In the genomic region with DNA sequence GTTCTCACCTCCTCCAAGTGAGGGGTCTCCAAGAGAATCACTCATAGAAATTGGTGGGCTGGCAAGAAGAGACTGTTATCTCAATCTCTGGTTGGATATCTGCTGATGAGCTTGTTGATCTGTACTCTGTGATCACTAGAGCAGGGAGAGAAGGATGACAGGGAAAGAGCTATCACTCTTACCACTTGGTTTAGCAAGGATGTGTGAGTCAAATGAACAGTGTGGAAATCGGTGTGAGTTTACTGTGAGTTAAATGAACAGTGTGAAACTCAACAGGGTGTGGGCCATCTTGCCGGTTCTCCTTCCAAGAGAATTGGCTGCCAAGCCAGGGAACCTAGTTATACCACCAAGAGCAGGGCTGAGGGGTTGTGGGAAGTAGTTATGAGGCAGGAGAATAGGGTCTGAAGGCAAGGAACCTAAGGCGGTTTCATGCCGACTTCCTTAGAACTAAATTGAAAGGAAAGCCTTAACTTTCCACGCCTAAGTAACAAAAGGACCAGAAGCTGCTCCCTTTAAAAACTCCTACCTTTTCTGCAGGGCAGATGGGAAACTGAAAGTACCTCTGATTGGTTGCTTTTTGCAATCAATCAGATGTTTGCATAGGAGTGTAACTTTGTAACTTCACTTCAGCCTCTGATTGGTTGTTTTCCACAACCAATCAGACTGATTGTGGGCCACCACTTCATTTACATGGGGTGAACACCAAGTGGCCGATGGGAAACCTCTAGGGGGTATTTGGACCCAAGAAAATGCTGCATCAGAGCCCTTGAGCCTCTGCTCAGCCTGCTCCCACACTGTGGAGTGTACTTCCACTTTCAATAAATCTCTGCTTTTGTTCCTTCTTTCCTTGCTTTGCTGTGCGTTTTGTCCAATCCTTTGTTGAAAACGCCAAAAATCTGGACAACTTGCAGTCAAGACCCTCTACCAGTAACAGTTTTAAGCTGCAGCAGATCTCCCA, we compare ENCODE assay signal across 10 cellular contexts. TPM values are rescaled to one million over a fixed set of nuclear protein-coding genes. Genes with fewer than 3 reads are reported as not detected.
DNase-seq lines count a peak whose midpoint lies in the region; ATAC-seq and TF ChIP-seq lines count a peak whose summit lies in the region.
"Had no signal": no experiment of that assay in that cellular context is flagged by ENCODE, and none has a peak within 500 bp of the region (broad histone marks: within the 10 kb centered on the region; RNA-seq: fewer than 3 reads in every experiment).

No MANE protein-coding gene starts in this region.

- H2AFZ ChIP-seq in Loucy (ENCODE audit: low read length) = no peak overlapping the region
- H2AFZ ChIP-seq in osteoblast (ENCODE audit: low read length) = peak overlapping the region; percentile 47

- H3K79me2 ChIP-seq in Loucy (ENCODE audit: insufficient read depth, low read length) (no peaks in the 10 kb centered on the region), osteoblast (ENCODE audit: insufficient read depth, low read length) (no peaks in the 10 kb centered on the region)

- H3K27me3 ChIP-seq in CD4-positive, CD25-positive, alpha-beta regulatory T cell (ENCODE audit: control insufficient read depth, insufficient read depth, low read length) = no peaks in the 10 kb centered on the region
- no peaks in the 10 kb centered on the region for H3K27me3 ChIP-seq in Loucy (ENCODE audit: insufficient read depth, low read length, poor library complexity, severe bottlenecking)
- no peaks in the 10 kb centered on the region for H3K27me3 ChIP-seq in osteoblast (ENCODE audit: insufficient read depth, low read length)
- H3K27me3 ChIP-seq in WERI-Rb-1 (ENCODE audit: insufficient read depth, low read depth, severe bottlenecking) = peaks cover 100% of the 10 kb centered on the region
- H3K27me3 ChIP-seq: pancreas had no signal

- peak overlapping the region in 2 of 4 donors; percentile 30 to 53 for H3K4me3 Mint-ChIP-seq in CD4-positive, CD25-positive, alpha-beta regulatory T cell
- H3K4me3 Mint-ChIP-seq: activated CD8-positive, alpha-beta T cell treated with anti-CD3 and anti-CD28 coated beads, Interleukin-2, amount 10 ng/mL, durations not matched to agents 7 days and 5 days had no signal

- H4K20me1 ChIP-seq in Loucy (ENCODE audit: insufficient read depth, low read length, poor library complexity, severe bottlenecking) = no peaks in the 10 kb centered on the region
- H4K20me1 ChIP-seq in osteoblast (ENCODE audit: insufficient read depth, low read length) = no peaks in the 10 kb centered on the region

- H3K27me3 Mint-ChIP-seq in CD4-positive, CD25-positive, alpha-beta regulatory T cell = peaks cover 8% of the 10 kb centered on the region

- H3K4me2 ChIP-seq in Loucy (ENCODE audit: low read depth, low read length, poor library complexity, severe bottlenecking) (peak overlapping the region; percentile 16), osteoblast (ENCODE audit: insufficient read depth, low read length) (no peak overlapping the region)

- peaks cover 0 to 1% (median 0%) of the 10 kb centered on the region in 7 donors for H3K9me3 Mint-ChIP-seq in CD4-positive, CD25-positive, alpha-beta regulatory T cell

- H3K9ac ChIP-seq in Loucy (ENCODE audit: low read depth, low read length, poor library complexity, severe bottlenecking) = no peak overlapping the region

- no peaks in the 10 kb centered on the region for H3K9me3 ChIP-seq in CD4-positive, CD25-positive, alpha-beta regulatory T cell (ENCODE audit: control insufficient read depth in 2 of 2, low read length in 2 of 2)
- H3K9me3 ChIP-seq in Loucy (ENCODE audit: insufficient read depth, low read depth, low read length) (no peaks in the 10 kb centered on the region), osteoblast (ENCODE audit: low read depth, low read length) (no peaks in the 10 kb centered on the region), WERI-Rb-1 (ENCODE audit: severe bottlenecking) (peaks cover 25% of the 10 kb centered on the region)
- H3K9me3 ChIP-seq: pancreas had no signal

- no peaks in the 10 kb centered on the region for H3F3A ChIP-seq in Loucy (ENCODE audit: low read depth)

- TF ChIP-seq CTCF in Loucy (conservative IDR thresholded peaks at IDR 0.05; ENCODE audit: low read length) = no peak
- no peak for TF ChIP-seq CTCF in coronary artery (IDR thresholded peaks at IDR 0.05)
- TF ChIP-seq CTCF in osteoblast (IDR thresholded peaks at IDR 0.05; ENCODE audit: extremely low read depth, low read depth, low read length) = no peak
- no peak for TF ChIP-seq CTCF in WERI-Rb-1 (IDR thresholded peaks at IDR 0.05; ENCODE audit: low read depth, low read length)

- H3K36me3 ChIP-seq in CD4-positive, CD25-positive, alpha-beta regulatory T cell (ENCODE audit: control insufficient read depth, insufficient read depth, low read length) = no peaks in the 10 kb centered on the region
- H3K36me3 ChIP-seq in Loucy (ENCODE audit: insufficient read depth, low read length) (no peaks in the 10 kb centered on the region), osteoblast (ENCODE audit: insufficient read depth, low read length) (no peaks in the 10 kb centered on the region), WERI-Rb-1 (no peaks in the 10 kb centered on the region)
- H3K36me3 ChIP-seq: pancreas had no signal

- H3K4me1 ChIP-seq in CD4-positive, CD25-positive, alpha-beta regulatory T cell (ENCODE audit: control insufficient read depth, insufficient read depth, low read length, poor library complexity, severe bottlenecking) = peaks cover 8% of the 10 kb centered on the region
- H3K4me1 ChIP-seq in Loucy (ENCODE audit: insufficient read depth, low read length, poor library complexity, severe bottlenecking) = no peaks in the 10 kb centered on the region
- H3K4me1 ChIP-seq in osteoblast (ENCODE audit: insufficient read depth, low read length) = peaks cover 13% of the 10 kb centered on the region

- H3K4me3 ChIP-seq in CD4-positive, CD25-positive, alpha-beta regulatory T cell (ENCODE audit: low read depth, low read length) = peak overlapping the region; percentile 13
- H3K4me3 ChIP-seq in Loucy (ENCODE audit: low read length, poor library complexity, severe bottlenecking) (no peak overlapping the region), coronary artery (peak overlapping the region; percentile 23), osteoblast (ENCODE audit: insufficient read depth, low read length) (no peak overlapping the region), WERI-Rb-1 (ENCODE audit: low read depth, low read length) (no peak overlapping the region)
- H3K4me3 ChIP-seq: pancreas had no signal

- H3K36me3 Mint-ChIP-seq in CD4-positive, CD25-positive, alpha-beta regulatory T cell = no peaks in the 10 kb centered on the region

- no peak for DNase-seq in CD4-positive, CD25-positive, alpha-beta regulatory T cell
- DNase-seq in coronary artery (ENCODE audit: low spot score) (no peak), osteoblast (ENCODE audit: insufficient read length, low spot score, missing footprints) (no peak), NCI-H2227 treated with DMSO at 0.1 percent for 48 hours (lab: John Stamatoyannopoulos, UW) (no peak), WERI-Rb-1 (no peak)
- DNase-seq: activated CD8-positive, alpha-beta T cell treated with anti-CD3 and anti-CD28 coated beads, Interleukin-2, amount 10 ng/mL, durations not matched to agents 7 days and 5 days; NK-92 treated with Interleukin-12 subunit alpha and Interleukin-12 subunit beta, amount 100 ng/mL, for 24 hours; pancreas had no signal

- H3K27ac Mint-ChIP-seq in CD4-positive, CD25-positive, alpha-beta regulatory T cell = peak overlapping the region in 1 of 3 donors; percentile 37
- H3K27ac Mint-ChIP-seq: activated CD8-positive, alpha-beta T cell treated with anti-CD3 and anti-CD28 coated beads, Interleukin-2, amount 10 ng/mL, durations not matched to agents 7 days and 5 days had no signal

- peaks cover 9 to 33% (median 15%) of the 10 kb centered on the region in 4 donors for H3K4me1 Mint-ChIP-seq in CD4-positive, CD25-positive, alpha-beta regulatory T cell

- no peaks in the 10 kb centered on the region for H3K9me2 ChIP-seq in Loucy (replicated peaks; ENCODE audit: low read depth, low read length)

- H3K27ac ChIP-seq in CD4-positive, CD25-positive, alpha-beta regulatory T cell (ENCODE audit: insufficient read depth, low read length, poor library complexity, severe bottlenecking) = no peak overlapping the region
- peak overlapping the region in 1 of 2 donors; percentile 80 for H3K27ac ChIP-seq in coronary artery
- no peak overlapping the region for H3K27ac ChIP-seq in osteoblast (ENCODE audit: low read depth, low read length)
- no peak overlapping the region for H3K27ac ChIP-seq in WERI-Rb-1

- no peak for ATAC-seq in CD4-positive, CD25-positive, alpha-beta regulatory T cell (ENCODE audit: low read depth in 2 of 2)
- no peak for ATAC-seq in GM21529 (IDR thresholded peaks at IDR 0.05; ENCODE audit: unreplicated experiment)
- ATAC-seq: activated CD8-positive, alpha-beta T cell treated with anti-CD3 and anti-CD28 coated beads, Interleukin-2, amount 10 ng/mL, durations not matched to agents 7 days and 5 days had no signal

RNA-seq across cellular contexts. Expression of a gene that starts 33.0 kb away (rescaled TPM):
- total RNA-seq in CD4-positive, CD25-positive, alpha-beta regulatory T cell = not detected
- under 1 TPM in 2 of 4 donors, not detected in 2; 0.12 to 0.16 TPM for polyA plus RNA-seq in CD4-positive, CD25-positive, alpha-beta regulatory T cell
- total RNA-seq in osteoblast = under 0.01 TPM in 1 of 2 replicates, not detected in the other
- total RNA-seq: activated CD8-positive, alpha-beta T cell treated with anti-CD3 and anti-CD28 coated beads, Interleukin-2, amount 10 ng/mL, durations not matched to agents 7 days and 5 days had no signal

Comparison
In these comparisons a context has a peak if more than half of its experiments do, and no peak if none do; other contexts are left out.
1. H3K4me3 ChIP-seq: peak in CD4-positive, CD25-positive, alpha-beta regulatory T cell (single experiment) and coronary artery (single experiment); none in Loucy (single experiment), osteoblast (single experiment) and WERI-Rb-1 (single experiment).